8 cellular contexts compared by ENCODE assay signal in genomic region chr9:70510157-70510770, GRCh38.
A peak's percentile ranks its signal among the peaks of the same experiment; 100 is the strongest.
DNase-seq lines count a peak whose midpoint lies in the region; ATAC-seq, FAIRE-seq and TF ChIP-seq lines count a peak whose summit lies in the region.

No MANE protein-coding gene starts in this region.

- peak; percentile 30 for FAIRE-seq in G401.6 (lab: Jason Lieb, UNC)

- no peaks in the 10 kb centered on the region for H3K36me3 ChIP-seq in KMS-11 (ENCODE audit: insufficient read depth)
- no peaks in the 10 kb centered on the region for H3K36me3 ChIP-seq in osteoblast (ENCODE audit: insufficient read depth, low read length)

- H3K9ac ChIP-seq in KMS-11: no peak overlapping the region

- H4K20me1 ChIP-seq in KMS-11 (ENCODE audit: insufficient read depth) (no peaks in the 10 kb centered on the region), osteoblast (ENCODE audit: insufficient read depth, low read length) (no peaks in the 10 kb centered on the region)

- ATAC-seq in HG03432 (IDR thresholded peaks at IDR 0.05; ENCODE audit: unreplicated experiment): no peak

- no peaks in the 10 kb centered on the region for H3K79me2 ChIP-seq in KMS-11 (ENCODE audit: insufficient read depth, low read depth)
- no peaks in the 10 kb centered on the region for H3K79me2 ChIP-seq in osteoblast (ENCODE audit: insufficient read depth, low read length)

- H3K9me3 ChIP-seq in osteoblast (ENCODE audit: low read depth, low read length): no peaks in the 10 kb centered on the region

- H3K4me1 ChIP-seq in KMS-11 (ENCODE audit: low read depth, poor library complexity, severe bottlenecking) (no peaks in the 10 kb centered on the region), osteoblast (ENCODE audit: insufficient read depth, low read length) (no peaks in the 10 kb centered on the region)

- H3K27ac ChIP-seq in KMS-11: no peak overlapping the region
- no peak overlapping the region for H3K27ac ChIP-seq in osteoblast (ENCODE audit: low read depth, low read length)

- TF ChIP-seq CTCF in KMS-11 (conservative IDR thresholded peaks at IDR 0.05; ENCODE audit: low read depth, low read length) (peak; percentile 46), choroid plexus epithelial cell (conservative IDR thresholded peaks at IDR 0.05; ENCODE audit: low read depth, low read length) (peak; percentile 79), osteoblast (IDR thresholded peaks at IDR 0.05; ENCODE audit: extremely low read depth, low read depth, low read length) (peak; percentile 60)

- no peak overlapping the region for H3K4me2 ChIP-seq in KMS-11
- no peak overlapping the region for H3K4me2 ChIP-seq in osteoblast (ENCODE audit: insufficient read depth, low read length)

- no peak overlapping the region for H2AFZ ChIP-seq in KMS-11 (ENCODE audit: low read depth)
- H2AFZ ChIP-seq in osteoblast (ENCODE audit: low read length): no peak overlapping the region

- H3K27me3 ChIP-seq in KMS-11 (ENCODE audit: insufficient read depth, low read depth) (no peaks in the 10 kb centered on the region), osteoblast (ENCODE audit: insufficient read depth, low read length) (no peaks in the 10 kb centered on the region)

- H3K4me3 ChIP-seq in KMS-11 (IDR thresholded peaks at IDR 0.05; ENCODE audit: insufficient read depth, low read depth, low read length) (no peak overlapping the region), choroid plexus epithelial cell (ENCODE audit: low read depth, low read length) (no peak overlapping the region), osteoblast (ENCODE audit: insufficient read depth, low read length) (no peak overlapping the region)

- DNase-seq in choroid plexus epithelial cell (ENCODE audit: low read depth) (peak; percentile 55), osteoblast (ENCODE audit: insufficient read length, low spot score, missing footprints) (no peak), inferior parietal cortex (ENCODE audit: extremely low spot score) (no peak), AML-193 (lab: John Stamatoyannopoulos, UW) (no peak), DMS153 (lab: John Stamatoyannopoulos, UW) (no peak)
